In genomic region chr12:94531196-94531720, GRCh38 we compare ENCODE assay signal across 9 cellular contexts.
"Had no signal": no experiment of that assay in that cellular context is flagged by ENCODE, and none has a peak within 500 bp of the region (broad histone marks: within the 10 kb centered on the region; RNA-seq: fewer than 3 reads in every experiment).

No MANE protein-coding gene starts in this region.

- ATAC-seq: GM23338, HCT116 had no signal

- H3K36me3 ChIP-seq: HAP-1 had no signal

- H3K4me3 ChIP-seq: GM23248, GM23338, HAP-1 had no signal

- H3K9me3 ChIP-seq: HAP-1 had no signal

- H3K27ac ChIP-seq: GM23248 had no signal

- DNase-seq: GM23248, GOT3, H7, H9, HCEC 1CT, HFFc6 had no signal
